In the genomic region with DNA sequence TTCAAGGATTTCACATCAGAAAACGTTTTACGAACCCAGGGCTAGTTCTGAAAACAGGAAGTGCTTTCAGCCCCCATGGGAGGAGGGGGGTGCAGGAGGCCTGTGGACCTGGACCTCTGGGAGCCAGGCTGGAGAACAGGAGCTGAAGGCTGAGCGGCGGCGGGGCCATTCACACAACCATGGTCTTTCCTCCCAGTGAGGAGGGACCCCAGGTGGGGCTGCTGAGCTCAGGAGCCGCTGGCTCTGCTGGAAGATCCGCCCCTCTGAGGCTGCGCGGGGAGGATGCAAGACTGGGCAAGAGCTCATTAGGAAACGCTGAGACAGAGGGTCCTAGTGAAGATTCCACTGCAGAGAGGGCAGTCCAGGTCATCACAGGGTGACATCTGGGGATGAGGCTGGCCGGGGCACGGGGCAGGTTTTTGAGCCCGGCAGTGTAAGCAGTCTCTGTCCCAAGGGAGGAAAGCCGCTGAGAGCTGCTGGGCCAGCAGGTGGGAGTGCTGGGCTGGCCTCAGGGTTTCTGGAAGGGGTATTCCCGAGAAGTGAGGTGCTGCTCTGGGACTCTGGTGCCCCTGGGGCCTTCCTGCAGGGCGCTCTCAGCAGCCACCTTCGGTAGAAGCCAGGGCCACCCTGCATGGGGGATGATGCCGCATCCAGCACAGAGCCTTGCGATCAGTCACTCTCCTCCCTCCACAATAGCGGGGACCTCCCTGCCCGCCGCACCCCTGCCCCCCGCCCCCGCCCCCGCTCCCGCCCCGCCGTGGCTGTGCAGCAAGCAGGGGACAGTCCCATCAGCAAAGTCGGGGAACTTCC, we compare ENCODE assay signal across 8 cellular contexts. TPM values are rescaled to one million over a fixed set of nuclear protein-coding genes. Genes with fewer than 3 reads are reported as not detected.
DNase-seq lines count a peak whose midpoint lies in the region; ATAC-seq and TF ChIP-seq lines count a peak whose summit lies in the region.

No MANE protein-coding gene starts in this region.

- peaks cover 59 to 64% of the 10 kb centered on the region in 2 donors for H3K36me3 Mint-ChIP-seq in CD14-positive monocyte
- H3K36me3 Mint-ChIP-seq in activated naive CD8-positive, alpha-beta T cell, result peaks cover 14% of the 10 kb centered on the region
- no peaks in the 10 kb centered on the region for H3K36me3 Mint-ChIP-seq in stimulated activated memory B cell treated with anti-CD40 and anti-IgM and Interleukin-4, amounts not matched to agents 10 μg/mL and 1 μg/mL and 100 μg/mL, for 72 hours

- peaks cover 0 to 7% (median 2%) of the 10 kb centered on the region in 3 donors for H3K27me3 Mint-ChIP-seq in CD14-positive monocyte (ENCODE audit: low read depth in 3 of 3)
- no peaks in the 10 kb centered on the region for H3K27me3 Mint-ChIP-seq in activated naive CD8-positive, alpha-beta T cell
- H3K27me3 Mint-ChIP-seq in stimulated activated memory B cell treated with anti-CD40 and anti-IgM and Interleukin-4, amounts not matched to agents 10 μg/mL and 1 μg/mL and 100 μg/mL, for 72 hours, result no peaks in the 10 kb centered on the region

- peak; percentile 30 for ATAC-seq in GM21423 (IDR thresholded peaks at IDR 0.05; ENCODE audit: unreplicated experiment)
- peak; percentile 70 for ATAC-seq in stimulated activated memory B cell treated with anti-CD40 and anti-IgM and Interleukin-4, amounts not matched to agents 10 μg/mL and 1 μg/mL and 100 μg/mL, for 72 hours

- H3K9me3 Mint-ChIP-seq in CD14-positive monocyte, result no peaks in the 10 kb centered on the region
- no peaks in the 10 kb centered on the region for H3K9me3 Mint-ChIP-seq in activated naive CD8-positive, alpha-beta T cell (ENCODE audit: low read depth)
- no peaks in the 10 kb centered on the region for H3K9me3 Mint-ChIP-seq in stimulated activated memory B cell treated with anti-CD40 and anti-IgM and Interleukin-4, amounts not matched to agents 10 μg/mL and 1 μg/mL and 100 μg/mL, for 72 hours

- H3K27ac Mint-ChIP-seq in CD14-positive monocyte, result peak overlapping the region; percentile 93 to 100 (median 97)
- H3K27ac Mint-ChIP-seq in activated naive CD8-positive, alpha-beta T cell, result peak overlapping the region; percentile 88
- peak overlapping the region; percentile 76 for H3K27ac Mint-ChIP-seq in stimulated activated memory B cell treated with anti-CD40 and anti-IgM and Interleukin-4, amounts not matched to agents 10 μg/mL and 1 μg/mL and 100 μg/mL, for 72 hours

- peak; percentile 15 for TF ChIP-seq CTCF in CD14-positive monocyte (IDR thresholded peaks at IDR 0.05)

- H3K4me1 Mint-ChIP-seq in CD14-positive monocyte, result peaks cover 72% of the 10 kb centered on the region
- H3K4me1 Mint-ChIP-seq in activated naive CD8-positive, alpha-beta T cell (ENCODE audit: low read depth), result peaks cover 75% of the 10 kb centered on the region
- H3K4me1 Mint-ChIP-seq in stimulated activated memory B cell treated with anti-CD40 and anti-IgM and Interleukin-4, amounts not matched to agents 10 μg/mL and 1 μg/mL and 100 μg/mL, for 72 hours, result peaks cover 58% of the 10 kb centered on the region

- peak overlapping the region; percentile 78 to 92 for H3K4me3 Mint-ChIP-seq in CD14-positive monocyte
- H3K4me3 Mint-ChIP-seq in activated naive CD8-positive, alpha-beta T cell, result peak overlapping the region; percentile 83
- H3K4me3 Mint-ChIP-seq in stimulated activated memory B cell treated with anti-CD40 and anti-IgM and Interleukin-4, amounts not matched to agents 10 μg/mL and 1 μg/mL and 100 μg/mL, for 72 hours, result peak overlapping the region; percentile 80

- intact Hi-C loops in CD14-positive monocyte (cut with micrococcal nuclease), result no loop called here

- DNase-seq in CD14-positive monocyte (ENCODE audit: low spot score) (no peak), NCI-H82 treated with DMSO at 0.1 percent for 48 hours (lab: John Stamatoyannopoulos, UW; ENCODE audit: unreplicated experiment) (peak; percentile 54), iPS-NIHi7 (ENCODE audit: extremely low spot score) (peak; percentile 86), NCI-H2107 (lab: John Stamatoyannopoulos, UW) (no peak), HT-29 (ENCODE audit: low spot score) (no peak)

RNA-seq across cellular contexts. Expression of gene MX2, which starts 7.5 kb away (rescaled TPM):
- 10 to 100 TPM; 43.1 to 50.3 TPM for polyA plus RNA-seq in CD14-positive monocyte
- total RNA-seq in HT-29 (2014; rRNA removed; shearing (Covaris generic)), result 1.9 and 3.4 TPM in 2 replicates

RNA-seq across cellular contexts. Expression of gene FAM3B, which starts 52.7 kb away (rescaled TPM):
- polyA plus RNA-seq in CD14-positive monocyte, result under 1 TPM in 1 of 2 donors, not detected in 1; 0.15 TPM
- not detected in 2 replicates for total RNA-seq in HT-29 (2014; rRNA removed; shearing (Covaris generic))

RNA-seq across cellular contexts. Expression of gene MX1, which starts 56.7 kb away (rescaled TPM):
- 10 to 100 TPM; 60.5 to 73.3 TPM for polyA plus RNA-seq in CD14-positive monocyte
- total RNA-seq in HT-29 (2014; rRNA removed; shearing (Covaris generic)), result 18.0 and 30.6 TPM in 2 replicates

Comparison
In these comparisons a context has a peak if more than half of its experiments do, and no peak if none do; other contexts are left out.
1. DNase-seq: peak in NCI-H82 treated with DMSO at 0.1 percent for 48 hours (single experiment) and iPS-NIHi7 (single experiment); none in CD14-positive monocyte (single experiment), NCI-H2107 (single experiment) and HT-29 (single experiment).
2. Peak in every context shown above with its lines, with median percentiles within 50 percentile points of each other: H3K27ac Mint-ChIP-seq and H3K4me3 Mint-ChIP-seq.